Comparison of ENCODE assay signal across 8 cellular contexts in the genomic region with DNA sequence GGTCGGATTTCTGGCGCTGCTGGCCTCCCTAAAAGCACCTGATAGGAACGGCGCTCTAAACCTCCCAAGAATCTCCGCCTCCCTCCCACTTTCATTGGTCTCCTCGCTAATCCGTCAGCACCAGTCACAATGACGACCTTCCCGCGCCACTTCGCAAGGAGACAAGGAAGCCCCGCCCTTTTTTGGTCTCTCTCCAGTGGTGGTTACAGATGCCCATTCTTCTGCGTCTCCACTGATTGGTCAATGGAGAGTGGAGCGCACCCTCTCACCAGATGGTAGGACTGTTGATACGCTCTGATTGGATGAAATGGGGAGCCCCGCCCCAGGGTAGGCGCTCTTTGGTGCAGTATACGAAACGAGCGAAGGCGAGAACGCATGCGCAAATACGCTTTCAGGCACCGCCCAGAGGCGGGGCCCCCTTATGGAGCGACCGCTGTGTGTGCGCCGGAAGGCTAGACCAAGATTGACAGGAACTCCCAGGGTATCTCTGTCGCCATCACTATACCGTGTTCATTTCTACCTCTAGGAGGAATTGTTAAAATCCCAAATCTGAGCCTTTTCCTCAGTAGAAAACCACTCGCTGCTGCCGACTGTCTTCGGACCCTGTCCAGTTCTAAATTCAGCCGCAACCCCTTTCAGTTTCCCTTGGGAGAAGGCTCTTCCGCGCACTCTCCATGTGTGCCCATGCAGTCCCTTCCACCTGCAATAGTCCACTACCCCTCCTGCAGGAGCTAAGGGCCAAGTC. TPM values are rescaled to one million over a fixed set of nuclear protein-coding genes. Genes with fewer than 3 reads are reported as not detected.
DNase-seq lines count a peak whose midpoint lies in the region; ATAC-seq, FAIRE-seq and TF ChIP-seq lines count a peak whose summit lies in the region.

No MANE protein-coding gene starts in this region.

- CTCF ChIA-PET in WTC11 (lab: Charles Lee), result interaction anchor here (0.6 to 3.0 kb wide), 5 partner anchors 13 to 236 kb away, joined by 3 to 26 read pairs (median 4); a partner anchor contains a TSS

- ATAC-seq in HG03175 (IDR thresholded peaks at IDR 0.05; ENCODE audit: unreplicated experiment) (peak; percentile 70), WTC11 (peak; percentile 85)

- H3K4me3 Mint-ChIP-seq in WTC11, result peak overlapping the region; percentile 92

- peaks cover 6 to 14% of the 10 kb centered on the region in 2 donors for H3K36me3 ChIP-seq in small intestine (ENCODE audit: control insufficient read depth in 2 of 2, insufficient read depth in 2 of 2, low read length in 2 of 2)

- no peaks in the 10 kb centered on the region for H3K27me3 ChIP-seq in small intestine (ENCODE audit: control insufficient read depth in 2 of 2, insufficient read depth in 2 of 2, low read length in 2 of 2)

- no peaks in the 10 kb centered on the region for H3K9me3 ChIP-seq in small intestine (ENCODE audit: control insufficient read depth, low read depth)

- FAIRE-seq in small intestine (lab: Jason Lieb, UNC), result peak; percentile 98

- peaks cover 39% of the 10 kb centered on the region for H3K36me3 Mint-ChIP-seq in WTC11

- H3K4me3 ChIP-seq in cardiac fibroblast (replicated peaks in 1 of 2; ENCODE audit: low read depth in 2 of 2, low read length in 2 of 2), result peak overlapping the region; percentile 64 to 78
- H3K4me3 ChIP-seq in small intestine (ENCODE audit: low read depth in 1 of 2, low read length in 2 of 2), result peak overlapping the region; percentile 30 to 82

- H3K27me3 Mint-ChIP-seq in WTC11 (ENCODE audit: low read depth), result peaks cover 2% of the 10 kb centered on the region; the same call in 1 of the 2 replicates

- H3K27ac Mint-ChIP-seq in WTC11, result peak overlapping the region; percentile 99

- in situ Hi-C loops in GM18951 (cut with MboI; ENCODE audit: low sequenced_read_pairs, unreplicated experiment), result no loop called here

- DNase-seq in AG08396 (ENCODE audit: low spot score), result peak; percentile 99
- peak; percentile 100 for DNase-seq in NCI-H2227 treated with DMSO at 0.1 percent for 48 hours (lab: John Stamatoyannopoulos, UW)
- peak; percentile 99 for DNase-seq in WTC11 (ENCODE audit: low spot score)
- peak; percentile 100 for DNase-seq in cardiac fibroblast (ENCODE audit: low read depth in 2 of 2)
- peak; percentile 96 for DNase-seq in iPS-NIHi7 (ENCODE audit: extremely low spot score)
- peak; percentile 100 for DNase-seq in small intestine

- TF ChIP-seq CTCF in WTC11 (IDR thresholded peaks at IDR 0.05), result no peak
- TF ChIP-seq CTCF in cardiac fibroblast (IDR thresholded peaks at IDR 0.05; ENCODE audit: low read depth, low read length), result no peak

- H3K4me1 Mint-ChIP-seq in WTC11, result peaks cover 37% of the 10 kb centered on the region

- POLR2A ChIA-PET in WTC11 (lab: Charles Lee), result interaction anchor here (0.9 kb wide), 1 partner anchor 80 kb away, joined by 3 read pairs; a partner anchor contains a TSS

- TF ChIP-seq POLR2A in GM18951 (IDR thresholded peaks at IDR 0.05; ENCODE audit: extremely low read depth, insufficient read depth, insufficient read length), result peak; percentile 79

- H3K9me3 Mint-ChIP-seq in WTC11, result 0 out of 2 replicates have a peak, but pooled peaks cover 3% of the 10 kb centered on the region

- WGBS in small intestine, 3 donors, result 0% methylated on average over 38 of the region's 38 CpGs

- H3K4me1 ChIP-seq in small intestine (ENCODE audit: control insufficient read depth in 2 of 2, insufficient read depth in 1 of 2, low read depth in 1 of 2, low read length in 1 of 2), result peaks cover 2 to 3% of the 10 kb centered on the region in 2 donors

- peak overlapping the region; percentile 96 to 99 for H3K27ac ChIP-seq in small intestine (ENCODE audit: low read depth in 1 of 2, low read length in 1 of 2)

TF ChIP-seq in WTC11, 78 proteins besides CTCF, POLR2A, EP300 and RAD21 (continues in another document):
- TF ChIP-seq FOXK1 (CRISPR knock-in tag; IDR thresholded peaks at IDR 0.05), result peak; percentile 74
- no peak for TF ChIP-seq ZNF317 (CRISPR knock-in tag; IDR thresholded peaks at IDR 0.05; ENCODE audit: borderline replicate concordance, low read depth)
- no peak for TF ChIP-seq FOXP1 (CRISPR knock-in tag; IDR thresholded peaks at IDR 0.05; ENCODE audit: borderline replicate concordance)
- no peak for TF ChIP-seq MXD4 (CRISPR knock-in tag; IDR thresholded peaks at IDR 0.05; ENCODE audit: borderline replicate concordance)
- TF ChIP-seq, protein P1, sequence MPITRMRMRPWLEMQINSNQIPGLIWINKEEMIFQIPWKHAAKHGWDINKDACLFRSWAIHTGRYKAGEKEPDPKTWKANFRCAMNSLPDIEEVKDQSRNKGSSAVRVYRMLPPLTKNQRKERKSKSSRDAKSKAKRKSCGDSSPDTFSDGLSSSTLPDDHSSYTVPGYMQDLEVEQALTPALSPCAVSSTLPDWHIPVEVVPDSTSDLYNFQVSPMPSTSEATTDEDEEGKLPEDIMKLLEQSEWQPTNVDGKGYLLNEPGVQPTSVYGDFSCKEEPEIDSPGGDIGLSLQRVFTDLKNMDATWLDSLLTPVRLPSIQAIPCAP (CRISPR knock-in tag; IDR thresholded peaks at IDR 0.05), result no peak
- TF ChIP-seq ATF1 (CRISPR knock-in tag; IDR thresholded peaks at IDR 0.05), result no peak
- no peak for TF ChIP-seq GABPB1 (CRISPR knock-in tag; IDR thresholded peaks at IDR 0.05)
- TF ChIP-seq, protein P2, sequence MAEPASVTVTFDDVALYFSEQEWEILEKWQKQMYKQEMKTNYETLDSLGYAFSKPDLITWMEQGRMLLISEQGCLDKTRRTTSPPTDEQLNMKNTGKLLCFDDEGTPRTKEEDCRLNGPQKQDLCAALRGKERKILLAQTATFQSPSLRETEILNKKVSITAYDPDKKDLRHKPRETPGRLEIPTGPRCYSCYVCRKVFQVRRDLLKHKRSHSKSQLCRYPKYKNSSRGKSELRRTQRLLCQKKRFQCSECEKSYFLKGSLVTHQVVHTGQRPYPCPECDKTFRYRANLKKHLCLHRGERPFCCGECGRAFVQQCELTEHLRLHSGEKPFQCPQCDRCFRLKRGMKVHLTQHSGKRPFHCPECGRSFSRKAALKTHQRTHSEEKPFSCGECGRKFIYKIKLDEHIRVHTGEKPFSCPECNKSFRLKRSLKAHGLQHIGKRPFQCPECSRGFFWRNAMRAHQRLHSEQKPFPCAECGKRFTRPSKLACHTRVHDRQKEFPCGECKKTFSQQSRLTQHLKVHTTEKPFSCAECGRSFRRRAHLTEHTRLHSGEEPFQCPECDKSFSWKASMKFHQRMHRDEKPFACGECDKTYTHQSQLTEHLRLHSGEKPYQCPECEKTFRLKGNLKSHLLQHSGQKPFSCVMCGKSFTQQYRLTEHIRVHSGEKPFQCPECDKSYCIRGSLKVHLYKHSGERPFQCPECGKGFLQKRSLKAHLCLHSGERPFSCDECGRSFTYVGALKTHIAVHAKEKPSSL (CRISPR knock-in tag; conservative IDR thresholded peaks at IDR 0.05), result no peak
- TF ChIP-seq, protein P3, sequence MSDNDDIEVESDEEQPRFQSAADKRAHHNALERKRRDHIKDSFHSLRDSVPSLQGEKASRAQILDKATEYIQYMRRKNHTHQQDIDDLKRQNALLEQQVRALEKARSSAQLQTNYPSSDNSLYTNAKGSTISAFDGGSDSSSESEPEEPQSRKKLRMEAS (CRISPR knock-in tag; IDR thresholded peaks at IDR 0.05), result peak; percentile 36; the same call in 1 of the 2 replicates
- TF ChIP-seq, protein P4, sequence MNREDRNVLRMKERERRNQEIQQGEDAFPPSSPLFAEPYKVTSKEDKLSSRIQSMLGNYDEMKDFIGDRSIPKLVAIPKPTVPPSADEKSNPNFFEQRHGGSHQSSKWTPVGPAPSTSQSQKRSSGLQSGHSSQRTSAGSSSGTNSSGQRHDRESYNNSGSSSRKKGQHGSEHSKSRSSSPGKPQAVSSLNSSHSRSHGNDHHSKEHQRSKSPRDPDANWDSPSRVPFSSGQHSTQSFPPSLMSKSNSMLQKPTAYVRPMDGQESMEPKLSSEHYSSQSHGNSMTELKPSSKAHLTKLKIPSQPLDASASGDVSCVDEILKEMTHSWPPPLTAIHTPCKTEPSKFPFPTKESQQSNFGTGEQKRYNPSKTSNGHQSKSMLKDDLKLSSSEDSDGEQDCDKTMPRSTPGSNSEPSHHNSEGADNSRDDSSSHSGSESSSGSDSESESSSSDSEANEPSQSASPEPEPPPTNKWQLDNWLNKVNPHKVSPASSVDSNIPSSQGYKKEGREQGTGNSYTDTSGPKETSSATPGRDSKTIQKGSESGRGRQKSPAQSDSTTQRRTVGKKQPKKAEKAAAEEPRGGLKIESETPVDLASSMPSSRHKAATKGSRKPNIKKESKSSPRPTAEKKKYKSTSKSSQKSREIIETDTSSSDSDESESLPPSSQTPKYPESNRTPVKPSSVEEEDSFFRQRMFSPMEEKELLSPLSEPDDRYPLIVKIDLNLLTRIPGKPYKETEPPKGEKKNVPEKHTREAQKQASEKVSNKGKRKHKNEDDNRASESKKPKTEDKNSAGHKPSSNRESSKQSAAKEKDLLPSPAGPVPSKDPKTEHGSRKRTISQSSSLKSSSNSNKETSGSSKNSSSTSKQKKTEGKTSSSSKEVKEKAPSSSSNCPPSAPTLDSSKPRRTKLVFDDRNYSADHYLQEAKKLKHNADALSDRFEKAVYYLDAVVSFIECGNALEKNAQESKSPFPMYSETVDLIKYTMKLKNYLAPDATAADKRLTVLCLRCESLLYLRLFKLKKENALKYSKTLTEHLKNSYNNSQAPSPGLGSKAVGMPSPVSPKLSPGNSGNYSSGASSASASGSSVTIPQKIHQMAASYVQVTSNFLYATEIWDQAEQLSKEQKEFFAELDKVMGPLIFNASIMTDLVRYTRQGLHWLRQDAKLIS (CRISPR knock-in tag; IDR thresholded peaks at IDR 0.05; ENCODE audit: borderline replicate concordance), result no peak
- no peak for TF ChIP-seq NR2C2 (CRISPR knock-in tag; IDR thresholded peaks at IDR 0.05)
- peak; percentile 80 for TF ChIP-seq NFYB (CRISPR knock-in tag; conservative IDR thresholded peaks at IDR 0.05; ENCODE audit: low read depth)

RNA-seq across cellular contexts. Expression of a gene that starts 0.6 kb away (rescaled TPM):
- total RNA-seq in WTC11 (2021), result 680 to 779 TPM (median 683 TPM) in 3 replicates
- 100 to 1,000 TPM; 118 to 182 (median 171) TPM for polyA plus RNA-seq in small intestine

RNA-seq across cellular contexts. Expression of a gene that starts 18.8 kb away (rescaled TPM):
- total RNA-seq in WTC11 (2021), result 139 to 162 TPM (median 161 TPM) in 3 replicates
- polyA plus RNA-seq in small intestine, result 100 to 1,000 TPM; 218 to 344 (median 317) TPM

RNA-seq across cellular contexts. Expression of a gene that starts 27.7 kb away (rescaled TPM):
- 12.6 to 14.6 TPM (median 14.5 TPM) in 3 replicates for total RNA-seq in WTC11 (2021)
- polyA plus RNA-seq in small intestine, result 10 to 100 TPM in 1 of 3 donors, 1 to 10 TPM in 2; 1.3 to 12.2 (median 7.3) TPM

RNA-seq across cellular contexts. Expression of a gene that starts 37.7 kb away (rescaled TPM):
- 1.1 to 1.5 TPM (median 1.4 TPM) in 3 replicates for total RNA-seq in WTC11 (2021)
- 1,000 to 10,000 TPM; 1,250 to 3,807 (median 3,710) TPM for polyA plus RNA-seq in small intestine

RNA-seq across cellular contexts. Expression of a gene that starts 49.0 kb away (rescaled TPM):
- total RNA-seq in WTC11 (2021), result 9.5 to 10.7 TPM (median 10.2 TPM) in 3 replicates
- 10 to 100 TPM; 35.4 to 80.3 (median 74.0) TPM for polyA plus RNA-seq in small intestine

Comparison
In these comparisons a context has a peak if more than half of its experiments do, and no peak if none do; other contexts are left out.
1. Peak in every context shown above with its lines: DNase-seq, ATAC-seq, H3K4me3 ChIP-seq and H3K27ac ChIP-seq.